Comparison of ENCODE assay signal across 8 cellular contexts in genomic region chr18:13611616-13612110, GRCh38.
DNase-seq lines count a peak whose midpoint lies in the region; ATAC-seq and TF ChIP-seq lines count a peak whose summit lies in the region.

No MANE protein-coding gene starts in this region.

- H3K9me3 Mint-ChIP-seq in activated CD4-positive, alpha-beta T cell treated with anti-CD3 and anti-CD28 coated beads, Interleukin-2, amount 10 ng/mL, durations not matched to agents 7 days and 5 days = no peaks in the 10 kb centered on the region
- H3K9me3 Mint-ChIP-seq in osteocyte (ENCODE audit: unreplicated experiment) = no peaks in the 10 kb centered on the region

- peak overlapping the region; percentile 38 for H3K4me3 ChIP-seq in fibroblast of villous mesenchyme (ENCODE audit: low read depth, low read length)

- H3K27me3 Mint-ChIP-seq in activated CD4-positive, alpha-beta T cell treated with anti-CD3 and anti-CD28 coated beads, Interleukin-2, amount 10 ng/mL, durations not matched to agents 7 days and 5 days = no peaks in the 10 kb centered on the region
- peaks cover 32% of the 10 kb centered on the region for H3K27me3 Mint-ChIP-seq in osteocyte (ENCODE audit: unreplicated experiment)

- TF ChIP-seq POLR2A in erythroblast (IDR thresholded peaks at IDR 0.05; ENCODE audit: low read length) = no peak

- peak; percentile 20 for DNase-seq in activated CD4-positive, alpha-beta T cell treated with anti-CD3 and anti-CD28 coated beads, Interleukin-2, amount 10 ng/mL, durations not matched to agents 7 days and 5 days
- no peak for DNase-seq in activated CD4-positive, alpha-beta T cell treated with anti-CD3 and anti-CD28 coated beads for 1 hour
- peak; percentile 57 for DNase-seq in UCSD-AML1 (lab: John Stamatoyannopoulos, UW; ENCODE audit: unreplicated experiment)
- DNase-seq in fibroblast of villous mesenchyme (ENCODE audit: low read depth) = peak; percentile 23
- DNase-seq in osteocyte (ENCODE audit: extremely low spot score, unreplicated experiment) = peak; percentile 79
- DNase-seq in NCI-H1436 treated with DMSO at 0.1 percent for 48 hours (lab: John Stamatoyannopoulos, UW) = no peak
- DNase-seq in erythroblast (lab: John Stamatoyannopoulos, UW) = no peak

- ATAC-seq in HG03095 (IDR thresholded peaks at IDR 0.05; ENCODE audit: unreplicated experiment) = peak; percentile 6

- H3K4me3 Mint-ChIP-seq in activated CD4-positive, alpha-beta T cell treated with anti-CD3 and anti-CD28 coated beads, Interleukin-2, amount 10 ng/mL, durations not matched to agents 7 days and 5 days = peak overlapping the region; percentile 75
- H3K4me3 Mint-ChIP-seq in osteocyte (ENCODE audit: unreplicated experiment) = peak overlapping the region; percentile 46

- POLR2A ChIA-PET in activated CD4-positive, alpha-beta T cell treated with anti-CD3 and anti-CD28 coated beads, Interleukin-2, amount 10 ng/mL, durations not matched to agents 7 days and 5 days (lab: Charles Lee) = interaction anchor here (1.3 kb wide), 1 partner anchor 33 kb away, joined by 5 read pairs; no protein-coding TSS in a partner anchor

- TF ChIP-seq CTCF in fibroblast of villous mesenchyme (IDR thresholded peaks at IDR 0.05; ENCODE audit: insufficient read depth, low read depth, low read length) = no peak
- TF ChIP-seq CTCF in osteocyte (IDR thresholded peaks at IDR 0.05) = no peak

- peaks cover 94% of the 10 kb centered on the region for H3K4me1 Mint-ChIP-seq in activated CD4-positive, alpha-beta T cell treated with anti-CD3 and anti-CD28 coated beads, Interleukin-2, amount 10 ng/mL, durations not matched to agents 7 days and 5 days
- H3K4me1 Mint-ChIP-seq in osteocyte (ENCODE audit: unreplicated experiment) = peaks cover 16% of the 10 kb centered on the region

- CTCF ChIA-PET in activated CD4-positive, alpha-beta T cell treated with anti-CD3 and anti-CD28 coated beads, Interleukin-2, amount 10 ng/mL, durations not matched to agents 7 days and 5 days (lab: Charles Lee) = interaction anchor here (0.9 to 1.3 kb wide), 4 partner anchors 8 to 30 kb away, joined by 3 read pairs; no protein-coding TSS in a partner anchor

- H3K27ac Mint-ChIP-seq in activated CD4-positive, alpha-beta T cell treated with anti-CD3 and anti-CD28 coated beads, Interleukin-2, amount 10 ng/mL, durations not matched to agents 7 days and 5 days = peak overlapping the region; percentile 96
- H3K27ac Mint-ChIP-seq in osteocyte (ENCODE audit: unreplicated experiment) = peak overlapping the region; percentile 1

- peaks cover 12% of the 10 kb centered on the region for H3K36me3 Mint-ChIP-seq in activated CD4-positive, alpha-beta T cell treated with anti-CD3 and anti-CD28 coated beads, Interleukin-2, amount 10 ng/mL, durations not matched to agents 7 days and 5 days (ENCODE audit: low read depth)
- H3K36me3 Mint-ChIP-seq in osteocyte (ENCODE audit: unreplicated experiment) = no peaks in the 10 kb centered on the region

Comparison
In these comparisons a context has a peak if more than half of its experiments do, and no peak if none do; other contexts are left out.
1. DNase-seq: peak in activated CD4-positive, alpha-beta T cell treated with anti-CD3 and anti-CD28 coated beads, Interleukin-2, amount 10 ng/mL, durations not matched to agents 7 days and 5 days (single experiment), UCSD-AML1 (single experiment), fibroblast of villous mesenchyme (single experiment) and osteocyte (single experiment); none in activated CD4-positive, alpha-beta T cell treated with anti-CD3 and anti-CD28 coated beads for 1 hour (single experiment), NCI-H1436 treated with DMSO at 0.1 percent for 48 hours (single experiment) and erythroblast (0 of 2).